Comparison of ENCODE assay signal across 3 cellular contexts in genomic region chr11:67817558-67817957, GRCh38.
DNase-seq lines count a peak whose midpoint lies in the region; ATAC-seq, FAIRE-seq and TF ChIP-seq lines count a peak whose summit lies in the region.
"Not testable (repeated sequence)": the region's sequence is repeated elsewhere in the genome, so short reads cannot be mapped to it uniquely, and the experiment has no call there.

No MANE protein-coding gene starts in this region.

- not testable (repeated sequence) for H3K4ac ChIP-seq in neuronal stem cell (ENCODE audit: low read length)

- H3K27me3 ChIP-seq in neuronal stem cell (ENCODE audit: control insufficient read depth in 3 of 3, insufficient read depth in 3 of 3, low read depth in 1 of 3, low read length in 3 of 3); upper lobe of right lung: not testable (repeated sequence)

- H3K36me3 ChIP-seq in kidney (ENCODE audit: control insufficient read depth in 1 of 2, insufficient read depth in 2 of 2, low read length in 2 of 2); neuronal stem cell (replicated peaks in 1 of 2; ENCODE audit: control insufficient read depth in 2 of 2, insufficient read depth in 2 of 2, low read length in 2 of 2); upper lobe of right lung: not testable (repeated sequence)

- H3K79me1 ChIP-seq in neuronal stem cell (ENCODE audit: low read depth, low read length) = not testable (repeated sequence)

- H3K14ac ChIP-seq in neuronal stem cell (ENCODE audit: low read length) = not testable (repeated sequence)

- H3K4me1 ChIP-seq in kidney (ENCODE audit: control insufficient read depth in 1 of 2, insufficient read depth in 1 of 2, low read depth in 1 of 2, low read length in 2 of 2); neuronal stem cell (ENCODE audit: control insufficient read depth in 2 of 2, insufficient read depth in 1 of 2, low read depth in 1 of 2, low read length in 2 of 2); upper lobe of right lung: not testable (repeated sequence)

- not testable (repeated sequence) for H3K23ac ChIP-seq in neuronal stem cell (ENCODE audit: low read depth, low read length, poor library complexity)

- not testable (repeated sequence) for H3K27ac ChIP-seq in kidney (ENCODE audit: low read depth in 2 of 2, low read length in 2 of 2); neuronal stem cell (replicated peaks; ENCODE audit: low read length); upper lobe of right lung

- peak overlapping the region; percentile 73 for H2BK12ac ChIP-seq in neuronal stem cell (ENCODE audit: low read length)

- H4K91ac ChIP-seq in neuronal stem cell (ENCODE audit: low read depth, low read length, poor library complexity) = not testable (repeated sequence)

- H4K8ac ChIP-seq in neuronal stem cell (ENCODE audit: low read depth, low read length) = not testable (repeated sequence)

- WGBS in neuronal stem cell (ENCODE audit: extremely low coverage in 2 of 2, insufficient read length in 2 of 2, insufficient replicate concordance in 1 of 2), 2 donors = no CpG with 5 or more reads among the region's 21 CpGs

- H3K4me2 ChIP-seq in neuronal stem cell (ENCODE audit: insufficient read depth, low read length, poor library complexity, severe bottlenecking) = not testable (repeated sequence)

- H2BK15ac ChIP-seq in neuronal stem cell (ENCODE audit: low read length) = not testable (repeated sequence)

- not testable (repeated sequence) for H3K4me3 ChIP-seq in kidney (ENCODE audit: low read length in 2 of 2); neuronal stem cell (ENCODE audit: low read length in 2 of 2); upper lobe of right lung

- not testable (repeated sequence) for H3K9ac ChIP-seq in kidney (ENCODE audit: low read length in 2 of 2); neuronal stem cell (ENCODE audit: low read depth, low read length, poor library complexity)

- not testable (repeated sequence) for H2BK120ac ChIP-seq in neuronal stem cell (ENCODE audit: low read depth, low read length)

- not testable (repeated sequence) for H2BK5ac ChIP-seq in neuronal stem cell (ENCODE audit: low read length)

- H3K18ac ChIP-seq in neuronal stem cell (ENCODE audit: low read length) = not testable (repeated sequence)

- H2AFZ ChIP-seq in neuronal stem cell (ENCODE audit: low read length) = not testable (repeated sequence)

- not testable (repeated sequence) for TF ChIP-seq CTCF in kidney (IDR thresholded peaks at IDR 0.05; ENCODE audit: borderline replicate concordance, extremely low read depth, insufficient read depth); upper lobe of right lung (IDR thresholded peaks at IDR 0.05)

- intact Hi-C loops in kidney (cut with DNase I); upper lobe of right lung (cut with DNase I): not testable (repeated sequence)

- not testable (repeated sequence) for H2AK5ac ChIP-seq in neuronal stem cell (ENCODE audit: low read depth, low read length)

- DNase-seq in kidney (peak; percentile 67), upper lobe of right lung (peak; percentile 61)
- not testable (repeated sequence) for DNase-seq in neuronal stem cell (ENCODE audit: low spot score)

- H3K9me3 ChIP-seq in kidney (ENCODE audit: control insufficient read depth in 1 of 2, low read length in 2 of 2); neuronal stem cell (replicated peaks in 1 of 2; ENCODE audit: control insufficient read depth in 2 of 2, insufficient read depth in 1 of 2, low read depth in 1 of 2, low read length in 2 of 2); upper lobe of right lung: not testable (repeated sequence)

- not testable (repeated sequence) for FAIRE-seq in kidney (lab: Jason Lieb, UNC)

- ATAC-seq in upper lobe of right lung = not testable (repeated sequence)
